Comparison of ENCODE assay signal across 1 cellular context in genomic region chr3:167735233-167736107, GRCh38.
A peak's percentile ranks its signal among the peaks of the same experiment; 100 is the strongest.
TF ChIP-seq lines count a peak whose summit lies in the region.

A gene with protein sequence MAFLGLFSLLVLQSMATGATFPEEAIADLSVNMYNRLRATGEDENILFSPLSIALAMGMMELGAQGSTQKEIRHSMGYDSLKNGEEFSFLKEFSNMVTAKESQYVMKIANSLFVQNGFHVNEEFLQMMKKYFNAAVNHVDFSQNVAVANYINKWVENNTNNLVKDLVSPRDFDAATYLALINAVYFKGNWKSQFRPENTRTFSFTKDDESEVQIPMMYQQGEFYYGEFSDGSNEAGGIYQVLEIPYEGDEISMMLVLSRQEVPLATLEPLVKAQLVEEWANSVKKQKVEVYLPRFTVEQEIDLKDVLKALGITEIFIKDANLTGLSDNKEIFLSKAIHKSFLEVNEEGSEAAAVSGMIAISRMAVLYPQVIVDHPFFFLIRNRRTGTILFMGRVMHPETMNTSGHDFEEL (plus strand): TSS chr3:167735721. CDS start chr3:167789129, 53,408 bp downstream.

TF ChIP-seq in HepG2, 621 proteins besides CTCF, POLR2A, EP300 and RAD21 (continued from another document and continues in another):
- TF ChIP-seq, protein P1, sequence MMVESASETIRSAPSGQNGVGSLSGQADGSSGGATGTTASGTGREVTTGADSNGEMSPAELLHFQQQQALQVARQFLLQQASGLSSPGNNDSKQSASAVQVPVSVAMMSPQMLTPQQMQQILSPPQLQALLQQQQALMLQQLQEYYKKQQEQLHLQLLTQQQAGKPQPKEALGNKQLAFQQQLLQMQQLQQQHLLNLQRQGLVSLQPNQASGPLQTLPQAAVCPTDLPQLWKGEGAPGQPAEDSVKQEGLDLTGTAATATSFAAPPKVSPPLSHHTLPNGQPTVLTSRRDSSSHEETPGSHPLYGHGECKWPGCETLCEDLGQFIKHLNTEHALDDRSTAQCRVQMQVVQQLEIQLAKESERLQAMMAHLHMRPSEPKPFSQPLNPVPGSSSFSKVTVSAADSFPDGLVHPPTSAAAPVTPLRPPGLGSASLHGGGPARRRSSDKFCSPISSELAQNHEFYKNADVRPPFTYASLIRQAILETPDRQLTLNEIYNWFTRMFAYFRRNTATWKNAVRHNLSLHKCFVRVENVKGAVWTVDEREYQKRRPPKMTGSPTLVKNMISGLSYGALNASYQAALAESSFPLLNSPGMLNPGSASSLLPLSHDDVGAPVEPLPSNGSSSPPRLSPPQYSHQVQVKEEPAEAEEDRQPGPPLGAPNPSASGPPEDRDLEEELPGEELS (CRISPR knock-in tag; IDR thresholded peaks at IDR 0.05): peak; percentile 19; the same call in 1 of the 2 replicates
- 0 out of 2 replicates have a peak, but pooled peaks have one; percentile 10 for TF ChIP-seq TGIF2 (CRISPR knock-in tag; IDR thresholded peaks at IDR 0.05)
- no peak for TF ChIP-seq ZKSCAN8 (CRISPR knock-in tag; IDR thresholded peaks at IDR 0.05; ENCODE audit: borderline replicate concordance)
- peak; percentile 58 for TF ChIP-seq ASH2L (IDR thresholded peaks at IDR 0.05; ENCODE audit: insufficient read length, low read depth, low read length)
- TF ChIP-seq ZNF512B (CRISPR knock-in tag; IDR thresholded peaks at IDR 0.05; ENCODE audit: borderline replicate concordance): no peak
- peak; percentile 69; the same call in 1 of the 2 replicates for TF ChIP-seq AHDC1 (CRISPR knock-in tag; IDR thresholded peaks at IDR 0.05; ENCODE audit: borderline replicate concordance)
- TF ChIP-seq ZNF883 (CRISPR knock-in tag; IDR thresholded peaks at IDR 0.05; ENCODE audit: not compliant biosample characterization): peak; percentile 82
- 0 out of 2 replicates have a peak, but pooled peaks have one; percentile 67 for TF ChIP-seq AHR (CRISPR knock-in tag; IDR thresholded peaks at IDR 0.05)
- peak; percentile 29; the same call in 1 of the 2 replicates for TF ChIP-seq CBX5 (CRISPR knock-in tag; IDR thresholded peaks at IDR 0.05; ENCODE audit: borderline replicate concordance)
- TF ChIP-seq ZNF513 (CRISPR knock-in tag; conservative IDR thresholded peaks at IDR 0.05): no peak
- no peak for TF ChIP-seq RFX1 (IDR thresholded peaks at IDR 0.05)
- no peak for TF ChIP-seq ZEB1 (IDR thresholded peaks at IDR 0.05; ENCODE audit: insufficient replicate concordance, low read depth)
- no peak for TF ChIP-seq SMC3 (IDR thresholded peaks at IDR 0.05; ENCODE audit: low read length)
- no peak for TF ChIP-seq ATF2 (CRISPR knock-in tag; IDR thresholded peaks at IDR 0.05)
- no peak for TF ChIP-seq SNAPC4 (CRISPR knock-in tag; IDR thresholded peaks at IDR 0.05)
- no peak for TF ChIP-seq BRF2 (CRISPR knock-in tag; IDR thresholded peaks at IDR 0.05)
